In genomic region chr9:128607642-128608350, GRCh38 we compare ENCODE assay signal across 11 cellular contexts. TPM values are rescaled to one million over a fixed set of nuclear protein-coding genes. Genes with fewer than 3 reads are reported as not detected.
DNase-seq lines count a peak whose midpoint lies in the region; ATAC-seq and TF ChIP-seq lines count a peak whose summit lies in the region.
"Had no signal": no experiment of that assay in that cellular context is flagged by ENCODE, and none has a peak within 500 bp of the region (broad histone marks: within the 10 kb centered on the region; RNA-seq: fewer than 3 reads in every experiment).

No MANE protein-coding gene starts in this region.

- H2BK5ac ChIP-seq in mesenchymal stem cell (ENCODE audit: low read depth, low read length, poor library complexity, severe bottlenecking) = no peak overlapping the region

- no peak overlapping the region for H3K9ac ChIP-seq in neural progenitor cell
- H3K9ac ChIP-seq in mesenchymal stem cell (ENCODE audit: low read length) = no peak overlapping the region

- H2BK12ac ChIP-seq in mesenchymal stem cell (ENCODE audit: low read length in 2 of 2) = no peak overlapping the region

- no peak overlapping the region for H4K8ac ChIP-seq in mesenchymal stem cell (ENCODE audit: low read length)

- H3K36me3 ChIP-seq in neural progenitor cell (peaks cover 3% of the 10 kb centered on the region), mesenchymal stem cell (ENCODE audit: control insufficient read depth in 1 of 2, insufficient read depth in 2 of 2, low read depth in 1 of 2, low read length in 2 of 2) (peaks cover 64 to 96% of the 10 kb centered on the region in 2 experiments)

- H2AK5ac ChIP-seq in mesenchymal stem cell (ENCODE audit: low read length, severe bottlenecking) = no peak overlapping the region

- H3K9me3 ChIP-seq in neural progenitor cell (ENCODE audit: low read depth) = no peaks in the 10 kb centered on the region
- no peaks in the 10 kb centered on the region for H3K9me3 ChIP-seq in mesenchymal stem cell (ENCODE audit: control insufficient read depth, low read length)

- ATAC-seq in GM21515 (IDR thresholded peaks at IDR 0.05; ENCODE audit: unreplicated experiment) = no peak
- ATAC-seq: activated CD8-positive, alpha-beta T cell treated with anti-CD3 and anti-CD28 coated beads, Interleukin-2, amount 10 ng/mL, durations not matched to agents 7 days and 5 days had no signal

- H3K4me1 Mint-ChIP-seq in neural progenitor cell (no peaks in the 10 kb centered on the region), osteocyte (ENCODE audit: unreplicated experiment) (no peaks in the 10 kb centered on the region)
- H3K4me1 Mint-ChIP-seq: endodermal cell, nephron progenitor cell had no signal

- no peak overlapping the region for H3K18ac ChIP-seq in mesenchymal stem cell (ENCODE audit: low read depth in 1 of 2, low read length in 2 of 2)

- H3K27ac ChIP-seq in neural progenitor cell = no peak overlapping the region
- no peak overlapping the region for H3K27ac ChIP-seq in mesenchymal stem cell (ENCODE audit: low read length, poor library complexity, severe bottlenecking)

- no peak overlapping the region for H3K23ac ChIP-seq in mesenchymal stem cell (ENCODE audit: low read length in 2 of 2)

- H3K4me2 ChIP-seq in neural progenitor cell (no peak overlapping the region), mesenchymal stem cell (ENCODE audit: low read length, poor library complexity, severe bottlenecking) (no peak overlapping the region)

- no peaks in the 10 kb centered on the region for H3F3A ChIP-seq in neural progenitor cell (ENCODE audit: low read depth)

- TF ChIP-seq CTCF in epithelial cell of esophagus (IDR thresholded peaks at IDR 0.05; ENCODE audit: insufficient read depth, low read depth, low read length, missing control alignments) (no peak), neural progenitor cell (IDR thresholded peaks at IDR 0.05) (no peak), osteocyte (IDR thresholded peaks at IDR 0.05) (no peak)

- H3K79me2 ChIP-seq in neural progenitor cell (ENCODE audit: low read depth) = no peaks in the 10 kb centered on the region

- peaks cover 41% of the 10 kb centered on the region for H3K36me3 Mint-ChIP-seq in neural progenitor cell
- peaks cover 65% of the 10 kb centered on the region for H3K36me3 Mint-ChIP-seq in osteocyte (ENCODE audit: unreplicated experiment)

- no peak overlapping the region for H2BK120ac ChIP-seq in mesenchymal stem cell (ENCODE audit: low read depth, low read length)

- DNase-seq in AG08395 (ENCODE audit: low spot score) = peak; percentile 33
- DNase-seq in NCI-H2196 treated with DMSO at 0.1 percent for 48 hours (lab: John Stamatoyannopoulos, UW; ENCODE audit: unreplicated experiment) = peak; percentile 98
- peak; percentile 32 for DNase-seq in epithelial cell of esophagus (ENCODE audit: low read depth)
- DNase-seq in mucosa of gallbladder (ENCODE audit: low spot score) = peak; percentile 58
- no peak for DNase-seq in neural progenitor cell (ENCODE audit: low spot score)
- no peak for DNase-seq in mesenchymal stem cell
- DNase-seq in osteocyte (ENCODE audit: extremely low spot score, unreplicated experiment) = no peak
- DNase-seq: activated CD8-positive, alpha-beta T cell treated with anti-CD3 and anti-CD28 coated beads, Interleukin-2, amount 10 ng/mL, durations not matched to agents 7 days and 5 days; endodermal cell; nephron progenitor cell had no signal

- no peak overlapping the region for H2BK15ac ChIP-seq in mesenchymal stem cell (ENCODE audit: low read depth, poor library complexity, severe bottlenecking)

- peaks cover 29% of the 10 kb centered on the region for H3K79me1 ChIP-seq in mesenchymal stem cell (replicated peaks; ENCODE audit: low read length, poor library complexity, severe bottlenecking)

- no peak overlapping the region for H3K4me3 Mint-ChIP-seq in neural progenitor cell
- H3K4me3 Mint-ChIP-seq in osteocyte (ENCODE audit: unreplicated experiment) = no peak overlapping the region
- H3K4me3 Mint-ChIP-seq: activated CD8-positive, alpha-beta T cell treated with anti-CD3 and anti-CD28 coated beads, Interleukin-2, amount 10 ng/mL, durations not matched to agents 7 days and 5 days; endodermal cell; nephron progenitor cell had no signal

- H3K27ac Mint-ChIP-seq in neural progenitor cell (no peak overlapping the region), osteocyte (ENCODE audit: unreplicated experiment) (no peak overlapping the region)
- H3K27ac Mint-ChIP-seq: activated CD8-positive, alpha-beta T cell treated with anti-CD3 and anti-CD28 coated beads, Interleukin-2, amount 10 ng/mL, durations not matched to agents 7 days and 5 days; endodermal cell; nephron progenitor cell had no signal

- no peaks in the 10 kb centered on the region for H4K20me1 ChIP-seq in neural progenitor cell (ENCODE audit: low read depth)

- H3K9me3 Mint-ChIP-seq in neural progenitor cell (no peaks in the 10 kb centered on the region), osteocyte (ENCODE audit: unreplicated experiment) (no peaks in the 10 kb centered on the region)
- H3K9me3 Mint-ChIP-seq: endodermal cell, nephron progenitor cell had no signal

- H3K27me3 Mint-ChIP-seq in neural progenitor cell (ENCODE audit: insufficient read depth, low read depth) = no peaks in the 10 kb centered on the region
- H3K27me3 Mint-ChIP-seq in osteocyte (ENCODE audit: unreplicated experiment) = no peaks in the 10 kb centered on the region

- H4K91ac ChIP-seq in mesenchymal stem cell (ENCODE audit: low read length) = no peak overlapping the region

- no peaks in the 10 kb centered on the region for H3K27me3 ChIP-seq in neural progenitor cell
- H3K27me3 ChIP-seq in mesenchymal stem cell (ENCODE audit: control insufficient read depth in 1 of 2, insufficient read depth in 1 of 2, low read length in 2 of 2) = no peaks in the 10 kb centered on the region

- 98% methylated on average over 16 of the region's 16 CpGs for WGBS in mesenchymal stem cell

- no peak overlapping the region for H3K14ac ChIP-seq in mesenchymal stem cell (ENCODE audit: low read length in 2 of 2)

- no peak overlapping the region for H3K4ac ChIP-seq in mesenchymal stem cell (ENCODE audit: low read depth in 1 of 2, low read length in 2 of 2)

- H3K4me1 ChIP-seq in neural progenitor cell = no peaks in the 10 kb centered on the region
- H3K4me1 ChIP-seq in mesenchymal stem cell (ENCODE audit: control insufficient read depth, insufficient read depth, low read depth, low read length) = no peaks in the 10 kb centered on the region

- no peak overlapping the region for H2AFZ ChIP-seq in neural progenitor cell (replicated peaks)
- H2AFZ ChIP-seq in mesenchymal stem cell (ENCODE audit: low read depth, low read length) = no peak overlapping the region

- H3K4me3 ChIP-seq in epithelial cell of esophagus (ENCODE audit: low read length) (no peak overlapping the region), neural progenitor cell (no peak overlapping the region), mesenchymal stem cell (ENCODE audit: insufficient read depth in 1 of 2, low read depth in 1 of 2, low read length in 2 of 2) (no peak overlapping the region)

RNA-seq across cellular contexts. Expression of gene DYNC2I2, which starts 48.9 kb away (rescaled TPM):
- 56.7 TPM for total RNA-seq in mucosa of gallbladder
- 45.9 and 141 TPM in 2 replicates for total RNA-seq in neural progenitor cell (ENCODE audit: low replicate concordance)
- polyA plus RNA-seq in mesenchymal stem cell (2013, experiment 1 of 2) = 16.5 TPM
- 16.2 TPM for polyA plus RNA-seq in mesenchymal stem cell (2013, experiment 2 of 2)
- total RNA-seq in osteocyte = 62.5 and 68.6 TPM in 2 replicates

RNA-seq across cellular contexts. Expression of gene SPTAN1, which starts 55.4 kb away (rescaled TPM):
- total RNA-seq in mucosa of gallbladder = 323 TPM
- total RNA-seq in neural progenitor cell (ENCODE audit: low replicate concordance) = 112 and 141 TPM in 2 replicates
- polyA plus RNA-seq in mesenchymal stem cell (2013, experiment 1 of 2) = 107 TPM
- 95.5 TPM for polyA plus RNA-seq in mesenchymal stem cell (2013, experiment 2 of 2)
- total RNA-seq in osteocyte = 355 and 365 TPM in 2 replicates

Comparison
In these comparisons a context has a peak if more than half of its experiments do, and no peak if none do; other contexts are left out.
1. DNase-seq: peak in AG08395 (single experiment), NCI-H2196 treated with DMSO at 0.1 percent for 48 hours (single experiment), epithelial cell of esophagus (single experiment) and mucosa of gallbladder (single experiment); none in neural progenitor cell (single experiment), mesenchymal stem cell (single experiment) and osteocyte (single experiment).